Comparison of ENCODE assay signal across 17 cellular contexts in genomic region chr10:123554656-123555055, GRCh38.
"Had no signal": no experiment of that assay in that cellular context is flagged by ENCODE, and none has a peak within 500 bp of the region (broad histone marks: within the 10 kb centered on the region; RNA-seq: fewer than 3 reads in every experiment).

No MANE protein-coding gene starts in this region.

- H3K27ac ChIP-seq: esophagus squamous epithelium, gastroesophageal sphincter, ovary, stomach, thoracic aorta, transverse colon had no signal

- ATAC-seq: gastroesophageal sphincter, left colon, natural killer cell, right cardiac atrium had no signal

- H3K36me3 ChIP-seq: esophagus squamous epithelium, gastroesophageal sphincter, ovary, stomach, thoracic aorta, transverse colon had no signal

- H3K4me1 ChIP-seq: transverse colon had no signal

- H3K4me3 ChIP-seq: esophagus squamous epithelium, gastroesophageal sphincter, ovary, stomach, thoracic aorta, transverse colon had no signal

- DNase-seq: dermis blood vessel endothelial cell; esophagus squamous epithelium; foreskin fibroblast; glutamatergic neuron; left colon; natural killer cell; nucleus accumbens; ovary; right cardiac atrium; small intestine; stimulated activated CD4-positive, alpha-beta T cell treated with anti-CD3 and anti-CD28 coated beads, Interleukin-12 subunit alpha, Interleukin-12 subunit beta, amount 100 ng/mL, for 4 hours; stimulated activated naive CD4-positive, alpha-beta T cell; stomach; substantia nigra; transverse colon had no signal

- H3K27me3 ChIP-seq: ovary had no signal

- H3K9me3 ChIP-seq: esophagus squamous epithelium, gastroesophageal sphincter, ovary, stomach, thoracic aorta, transverse colon had no signal
